9 cellular contexts compared by ENCODE assay signal in the genomic region with DNA sequence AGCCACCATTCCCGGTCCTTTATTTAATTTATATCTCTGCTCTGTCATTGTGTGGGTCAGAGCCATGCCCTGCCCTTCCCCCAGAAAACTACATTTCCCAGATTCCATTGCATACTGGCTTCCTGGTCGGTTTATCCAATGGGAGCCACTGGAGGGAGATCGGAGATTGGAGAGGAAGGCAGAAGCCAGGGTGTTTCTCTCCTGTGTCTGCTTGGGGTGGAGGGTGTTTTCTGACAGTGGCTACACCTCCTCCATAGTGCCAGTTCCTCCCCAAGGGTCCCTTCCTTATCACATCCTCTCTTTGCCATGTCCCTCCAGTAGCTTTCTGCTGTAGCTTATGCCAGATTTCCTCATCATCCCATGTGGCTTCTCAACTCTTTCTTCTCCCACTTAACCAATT. TPM values are rescaled to one million over a fixed set of nuclear protein-coding genes. Genes with fewer than 3 reads are reported as not detected.
A peak's percentile ranks its signal among the peaks of the same experiment; 100 is the strongest.
DNase-seq lines count a peak whose midpoint lies in the region; ATAC-seq and TF ChIP-seq lines count a peak whose summit lies in the region.
"Had no signal": no experiment of that assay in that cellular context is flagged by ENCODE, and none has a peak within 500 bp of the region (broad histone marks: within the 10 kb centered on the region; RNA-seq: fewer than 3 reads in every experiment).

No MANE protein-coding gene starts in this region.

- no peaks in the 10 kb centered on the region for H3K9me3 Mint-ChIP-seq in activated CD4-positive, alpha-beta T cell treated with anti-CD3 and anti-CD28 coated beads for 36 hours (ENCODE audit: low read depth)
- no peaks in the 10 kb centered on the region for H3K9me3 Mint-ChIP-seq in neural progenitor cell
- H3K9me3 Mint-ChIP-seq in CD4-positive, alpha-beta memory T cell = peaks cover 0 to 2% (median 0%) of the 10 kb centered on the region in 8 donors

- no TSS peak for BruUV-seq in OCI-LY7 (replicated peaks; lab: Mats Ljungman, UMichigan)

- no peaks in the 10 kb centered on the region for H3K9me2 ChIP-seq in OCI-LY7 (ENCODE audit: insufficient read depth, low read length)

- H3K4me1 ChIP-seq in OCI-LY7 (ENCODE audit: insufficient read depth, low read length, poor library complexity, severe bottlenecking) (peaks cover 17% of the 10 kb centered on the region), neural progenitor cell (peaks cover 6% of the 10 kb centered on the region)
- peaks cover 15% of the 10 kb centered on the region for H3K4me1 ChIP-seq in CD4-positive, alpha-beta memory T cell (ENCODE audit: insufficient read depth, low read length)

- H3K36me3 ChIP-seq in OCI-LY7 (ENCODE audit: insufficient read depth, low read length) = no peaks in the 10 kb centered on the region
- no peaks in the 10 kb centered on the region for H3K36me3 ChIP-seq in neural progenitor cell
- no peaks in the 10 kb centered on the region for H3K36me3 ChIP-seq in CD4-positive, alpha-beta memory T cell (ENCODE audit: insufficient read depth, low read length)

- peaks cover 23% of the 10 kb centered on the region for H3K27me3 ChIP-seq in neural progenitor cell
- H3K27me3 ChIP-seq in CD4-positive, alpha-beta memory T cell (ENCODE audit: insufficient read depth, low read length) = peaks cover 8% of the 10 kb centered on the region

- H4K20me1 ChIP-seq in OCI-LY7 (ENCODE audit: insufficient read depth, low read length) (no peaks in the 10 kb centered on the region), neural progenitor cell (ENCODE audit: low read depth) (peaks cover 9% of the 10 kb centered on the region)

- ATAC-seq in activated CD4-positive, alpha-beta T cell treated with anti-CD3 and anti-CD28 coated beads for 36 hours = peak; percentile 39
- no peak for ATAC-seq in HG03354 (IDR thresholded peaks at IDR 0.05; ENCODE audit: poor library complexity, severe bottlenecking, unreplicated experiment)

- H3K9me3 ChIP-seq in OCI-LY7 (ENCODE audit: low read length) (no peaks in the 10 kb centered on the region), neural progenitor cell (ENCODE audit: low read depth) (no peaks in the 10 kb centered on the region)
- H3K9me3 ChIP-seq in CD4-positive, alpha-beta memory T cell (ENCODE audit: control insufficient read depth in 1 of 2, low read length in 2 of 2) = no peaks in the 10 kb centered on the region

- peak overlapping the region; percentile 93 for H2AFZ ChIP-seq in OCI-LY7 (ENCODE audit: low read length)
- peak overlapping the region; percentile 83 for H2AFZ ChIP-seq in neural progenitor cell (replicated peaks)

- H3K27me3 Mint-ChIP-seq in activated CD4-positive, alpha-beta T cell treated with anti-CD3 and anti-CD28 coated beads for 36 hours = peaks cover 26% of the 10 kb centered on the region
- peaks cover 7% of the 10 kb centered on the region for H3K27me3 Mint-ChIP-seq in neural progenitor cell (ENCODE audit: insufficient read depth, low read depth)
- H3K27me3 Mint-ChIP-seq in CD4-positive, alpha-beta memory T cell = peaks cover 21 to 28% of the 10 kb centered on the region in 2 donors

- POLR2A ChIA-PET in activated CD4-positive, alpha-beta T cell treated with anti-CD3 and anti-CD28 coated beads for 36 hours (lab: Charles Lee) = no interaction called here
- POLR2A ChIA-PET in OCI-LY7 (lab: Charles Lee) = interaction anchor here (0.7 kb wide), 1 partner anchor 50 kb away, joined by 3 read pairs; no protein-coding TSS in a partner anchor
- POLR2A ChIA-PET in CD4-positive, alpha-beta memory T cell (lab: Charles Lee; ENCODE audit: partially characterized antibody) = interaction anchor here (1.0 kb wide), 1 partner anchor 82 kb away, joined by 3 read pairs; a partner anchor contains a TSS

- H3K79me2 ChIP-seq in OCI-LY7 (ENCODE audit: insufficient read depth, low read depth, low read length) (no peaks in the 10 kb centered on the region), neural progenitor cell (ENCODE audit: low read depth) (no peaks in the 10 kb centered on the region)

- H3K9ac ChIP-seq in neural progenitor cell = no peak overlapping the region

- H3K27ac Mint-ChIP-seq in activated CD4-positive, alpha-beta T cell treated with anti-CD3 and anti-CD28 coated beads for 36 hours = no peak overlapping the region
- H3K27ac Mint-ChIP-seq in neural progenitor cell = peak overlapping the region; percentile 59
- no peak overlapping the region for H3K27ac Mint-ChIP-seq in CD4-positive, alpha-beta memory T cell

- no peak overlapping the region for H3K27ac ChIP-seq in OCI-LY7 (ENCODE audit: low read depth, low read length, poor library complexity, severe bottlenecking)
- no peak overlapping the region for H3K27ac ChIP-seq in neural progenitor cell
- no peak overlapping the region for H3K27ac ChIP-seq in CD4-positive, alpha-beta memory T cell (ENCODE audit: low read depth, low read length)
- H3K27ac ChIP-seq: C4-2B had no signal

- in situ Hi-C loops in GM13977 (cut with MboI; ENCODE audit: low pct_unique_long_range_greater_than_20kb, low sequenced_read_pairs, unreplicated experiment) = no loop called here

- no peaks in the 10 kb centered on the region for H3F3A ChIP-seq in neural progenitor cell (ENCODE audit: low read depth)

- peak overlapping the region; percentile 7 for H3K4me3 ChIP-seq in OCI-LY7 (ENCODE audit: low read depth, low read length, poor library complexity, severe bottlenecking)
- no peak overlapping the region for H3K4me3 ChIP-seq in neural progenitor cell
- no peak overlapping the region for H3K4me3 ChIP-seq in CD4-positive, alpha-beta memory T cell (ENCODE audit: low read length in 2 of 2)

- H3K4me2 ChIP-seq in OCI-LY7 (ENCODE audit: low read length) (peak overlapping the region; percentile 7; the same call in 1 of the 2 replicates), neural progenitor cell (no peak overlapping the region)

- peaks cover 3% of the 10 kb centered on the region for H3K4me1 Mint-ChIP-seq in activated CD4-positive, alpha-beta T cell treated with anti-CD3 and anti-CD28 coated beads for 36 hours
- H3K4me1 Mint-ChIP-seq in neural progenitor cell = peaks cover 15% of the 10 kb centered on the region
- H3K4me1 Mint-ChIP-seq in CD4-positive, alpha-beta memory T cell = peaks cover 4 to 18% (median 7%) of the 10 kb centered on the region in 4 donors

- peak; percentile 33 for DNase-seq in activated CD4-positive, alpha-beta T cell treated with anti-CD3 and anti-CD28 coated beads for 36 hours
- DNase-seq in activated CD4-positive, alpha-beta T cell treated with anti-CD3 and anti-CD28 coated beads, Interleukin-2, amount 50 U/mL, for 1 hour = no peak
- DNase-seq in OCI-LY7 (ENCODE audit: low spot score) (peak; percentile 61), dermis microvascular lymphatic vessel endothelial cell (ENCODE audit: low read depth in 2 of 2) (peak; percentile 28 to 61), neural progenitor cell (ENCODE audit: low spot score) (peak; percentile 71), GM13977 (ENCODE audit: low spot score) (no peak)
- no peak for DNase-seq in CD4-positive, alpha-beta memory T cell

- TF ChIP-seq CTCF in OCI-LY7 (conservative IDR thresholded peaks at IDR 0.05; ENCODE audit: low read length) (no peak), neural progenitor cell (IDR thresholded peaks at IDR 0.05) (no peak), GM13977 (IDR thresholded peaks at IDR 0.05; ENCODE audit: extremely low read depth, insufficient read depth, missing control alignments) (no peak)

- H3K36me3 Mint-ChIP-seq in activated CD4-positive, alpha-beta T cell treated with anti-CD3 and anti-CD28 coated beads for 36 hours (ENCODE audit: low read depth) = no peaks in the 10 kb centered on the region
- H3K36me3 Mint-ChIP-seq in neural progenitor cell = no peaks in the 10 kb centered on the region
- no peaks in the 10 kb centered on the region for H3K36me3 Mint-ChIP-seq in CD4-positive, alpha-beta memory T cell

- CTCF ChIA-PET in activated CD4-positive, alpha-beta T cell treated with anti-CD3 and anti-CD28 coated beads for 36 hours (lab: Charles Lee) = interaction anchor here (0.6 to 1.0 kb wide), 2 partner anchors 21 to 24 kb away, joined by 3 read pairs; no protein-coding TSS in a partner anchor
- CTCF ChIA-PET in OCI-LY7 (lab: Charles Lee; ENCODE audit: unreplicated experiment) = no interaction called here
- CTCF ChIA-PET in CD4-positive, alpha-beta memory T cell (lab: Charles Lee; ENCODE audit: partially characterized antibody) = interaction anchor here (0.6 to 2.1 kb wide), 2 partner anchors 15 to 71 kb away, joined by 3 to 7 read pairs; no protein-coding TSS in a partner anchor

- intact Hi-C loops in activated CD4-positive, alpha-beta T cell treated with anti-CD3 and anti-CD28 coated beads for 36 hours (cut with DNase I, micrococcal nuclease) = no loop called here
- intact Hi-C loops in OCI-LY7 (cut with micrococcal nuclease; ENCODE audit: unreplicated experiment) = no loop called here
- intact Hi-C loops in CD4-positive, alpha-beta memory T cell (cut with micrococcal nuclease) = no loop called here

- no peak overlapping the region for H3K4me3 Mint-ChIP-seq in activated CD4-positive, alpha-beta T cell treated with anti-CD3 and anti-CD28 coated beads for 36 hours
- peak overlapping the region; percentile 52 for H3K4me3 Mint-ChIP-seq in neural progenitor cell
- H3K4me3 Mint-ChIP-seq in CD4-positive, alpha-beta memory T cell = peak overlapping the region in 1 of 8 donors; percentile 28

RNA-seq across cellular contexts. Expression of a gene that starts 19.0 kb away (rescaled TPM):
- total RNA-seq in activated CD4-positive, alpha-beta T cell treated with anti-CD3 and anti-CD28 coated beads for 36 hours = 1 to 10 TPM; 1.3 to 1.8 TPM
- total RNA-seq in OCI-LY7 (2014; rRNA removed; shearing (Covaris generic)) = not detected in 2 replicates
- total RNA-seq in OCI-LY7 (2022) (not detected in 2 replicates), dermis microvascular lymphatic vessel endothelial cell (0.39 and 1.1 TPM in 2 replicates), neural progenitor cell (ENCODE audit: low replicate concordance) (11.4 and 26.4 TPM in 2 replicates)
- 10 to 100 TPM; 10.1 to 10.4 TPM for total RNA-seq in CD4-positive, alpha-beta memory T cell
- polyA plus RNA-seq in CD4-positive, alpha-beta memory T cell = 1 to 10 TPM; 5.0 to 8.8 TPM

Comparison
In these comparisons a context has a peak if more than half of its experiments do, and no peak if none do; other contexts are left out.
1. DNase-seq: peak in activated CD4-positive, alpha-beta T cell treated with anti-CD3 and anti-CD28 coated beads for 36 hours (single experiment), OCI-LY7 (single experiment), dermis microvascular lymphatic vessel endothelial cell (2 of 2) and neural progenitor cell (single experiment); none in activated CD4-positive, alpha-beta T cell treated with anti-CD3 and anti-CD28 coated beads, Interleukin-2, amount 50 U/mL, for 1 hour (single experiment), GM13977 (single experiment) and CD4-positive, alpha-beta memory T cell (0 of 5).